ENCODE assay signal across 8 cellular contexts in genomic region chr10:91163709-91164474, GRCh38. TPM values are rescaled to one million over a fixed set of nuclear protein-coding genes. Genes with fewer than 3 reads are reported as not detected.
DNase-seq lines count a peak whose midpoint lies in the region; ATAC-seq and TF ChIP-seq lines count a peak whose summit lies in the region.

No MANE protein-coding gene starts in this region.

- 3 to 7% (median 4%) methylated on average over 32 to 60 of the region's 60 CpGs for WGBS in adrenal gland, 4 donors

- peak overlapping the region; percentile 45 to 98 (median 90) for H3K4me3 ChIP-seq in adrenal gland
- H3K4me3 ChIP-seq in upper lobe of right lung, result peak overlapping the region; percentile 85

- DNase-seq in NCI-H82 (lab: John Stamatoyannopoulos, UW) (peak; percentile 46), NCI-H82 treated with DMSO at 0.1 percent for 48 hours (lab: John Stamatoyannopoulos, UW; ENCODE audit: unreplicated experiment) (no peak), SW480 (ENCODE audit: low spot score) (peak; percentile 78), adrenal gland (peak; percentile 85 to 92 (median 90)), left cardiac atrium (peak; percentile 83), progenitor cell of endocrine pancreas (ENCODE audit: low spot score, unreplicated experiment) (peak; percentile 25), upper lobe of right lung (peak; percentile 83)

- H3K9me3 Mint-ChIP-seq in progenitor cell of endocrine pancreas (ENCODE audit: low read depth), result no peaks in the 10 kb centered on the region

- TF ChIP-seq POLR2A in adrenal gland (IDR thresholded peaks at IDR 0.05), result peak in 1 of 2 donors; percentile 70

- peak overlapping the region; percentile 82 for H3K4me3 Mint-ChIP-seq in progenitor cell of endocrine pancreas (ENCODE audit: low read depth)

- intact Hi-C loops in adrenal gland (cut with DNase I), result loop anchor here (10.0 kb wide), 2 partner anchors 61 to 81 kb away; partner anchors contain the start of gene PCGF5 (in 1 of the 2)
- intact Hi-C loops in left cardiac atrium (cut with DNase I), result loop anchor here in 1 of 2 donors (5.0 to 10.0 kb wide), 3 partner anchors 61 to 249 kb away; partner anchors contain the start of gene PCGF5
- intact Hi-C loops in upper lobe of right lung (cut with DNase I), result no loop called here

- H3K27ac ChIP-seq in adrenal gland (peak overlapping the region; percentile 96 to 99 (median 99)), upper lobe of right lung (peak overlapping the region; percentile 95)

- H3K4me1 ChIP-seq in adrenal gland (replicated peaks in 1 of 2) (peaks cover 7 to 35% of the 10 kb centered on the region in 2 donors), upper lobe of right lung (peaks cover 11% of the 10 kb centered on the region)

- peaks cover 75% of the 10 kb centered on the region for H3K27me3 Mint-ChIP-seq in progenitor cell of endocrine pancreas

- TF ChIP-seq CTCF in adrenal gland (IDR thresholded peaks at IDR 0.05), result peak in 1 of 6 experiments; percentile 7
- TF ChIP-seq CTCF in progenitor cell of endocrine pancreas (IDR thresholded peaks at IDR 0.05; ENCODE audit: unreplicated experiment), result peak; percentile 18
- no peak for TF ChIP-seq CTCF in upper lobe of right lung (IDR thresholded peaks at IDR 0.05)

- H3K27ac Mint-ChIP-seq in progenitor cell of endocrine pancreas, result peak overlapping the region; percentile 82

- ATAC-seq in HG03280 (IDR thresholded peaks at IDR 0.05; ENCODE audit: unreplicated experiment) (peak; percentile 15), left cardiac atrium (peak; percentile 47 to 87), upper lobe of right lung (peak; percentile 62)

- peaks cover 5% of the 10 kb centered on the region for H3K4me1 Mint-ChIP-seq in progenitor cell of endocrine pancreas (ENCODE audit: low read depth)

- no peaks in the 10 kb centered on the region for H3K36me3 ChIP-seq in adrenal gland (replicated peaks in 1 of 2)
- no peaks in the 10 kb centered on the region for H3K36me3 ChIP-seq in upper lobe of right lung

- H3K36me3 Mint-ChIP-seq in progenitor cell of endocrine pancreas (ENCODE audit: insufficient read depth), result no peaks in the 10 kb centered on the region

- H3K9me3 ChIP-seq in adrenal gland (replicated peaks in 1 of 3) (no peaks in the 10 kb centered on the region), upper lobe of right lung (no peaks in the 10 kb centered on the region)

- H3K27me3 ChIP-seq in adrenal gland (no peaks in the 10 kb centered on the region), upper lobe of right lung (no peaks in the 10 kb centered on the region)

RNA-seq across cellular contexts. Expression of gene PCGF5, which starts 56.6 kb away (rescaled TPM):
- total RNA-seq in adrenal gland, result 100 to 1,000 TPM in 1 of 8 donors, 10 to 100 TPM in 7; 51.0 to 101 (median 80.5) TPM
- 100 to 1,000 TPM in 1 of 3 donors, 10 to 100 TPM in 2; 22.6 to 145 (median 30.2) TPM for polyA plus RNA-seq in adrenal gland
- total RNA-seq in left cardiac atrium, result 10 to 100 TPM; 46.3 to 55.6 TPM
- 19.2 and 19.4 TPM in 2 replicates for total RNA-seq in progenitor cell of endocrine pancreas
- total RNA-seq in upper lobe of right lung, result 49.6 TPM

Comparison
In these comparisons a context has a peak if more than half of its experiments do, and no peak if none do; other contexts are left out.
1. ATAC-seq: peak in every context shown above with its lines; median percentile 67 in left cardiac atrium; 62 in upper lobe of right lung; 15 in HG03280.